ENCODE assay signal across 2 cellular contexts in genomic region chr11:75549370-75549958, GRCh38.
TF ChIP-seq lines count a peak whose summit lies in the region.

No MANE protein-coding gene starts in this region.

TF ChIP-seq in GM12878, 131 proteins besides CTCF, POLR2A, EP300 and RAD21:
- TF ChIP-seq FOXM1 (IDR thresholded peaks at IDR 0.05; ENCODE audit: low read depth, low read length) (no peak), ZBTB33 (IDR thresholded peaks at IDR 0.05) (no peak), NFIC (IDR thresholded peaks at IDR 0.05; ENCODE audit: low read depth, low read length) (no peak), IKZF2 (IDR thresholded peaks at IDR 0.05) (no peak), SIX5 (IDR thresholded peaks at IDR 0.05; ENCODE audit: low read depth, low read length, severe bottlenecking) (no peak), HSF1 (IDR thresholded peaks at IDR 0.05; ENCODE audit: low read depth, low read length) (no peak), E2F4 (IDR thresholded peaks at IDR 0.05; ENCODE audit: low read depth, low read length) (no peak)
TF ChIP-seq in GM12878: peak in this region for 0.

TF ChIP-seq in GM23338, 12 proteins besides CTCF, POLR2A, EP300 and RAD21:
- no peak for TF ChIP-seq POLR2AphosphoS5 (IDR thresholded peaks at IDR 0.05; ENCODE audit: low read depth)
- TF ChIP-seq EZH2phosphoT487 (IDR thresholded peaks at IDR 0.05; ENCODE audit: unreplicated experiment): no peak
- TF ChIP-seq STAT1 (IDR thresholded peaks at IDR 0.05; ENCODE audit: unreplicated experiment): no peak
- no peak for TF ChIP-seq NANOG (IDR thresholded peaks at IDR 0.05; ENCODE audit: borderline replicate concordance)
